ENCODE assay signal across 11 cellular contexts in genomic region chr3:39321574-39321983, GRCh38. TPM values are rescaled to one million over a fixed set of nuclear protein-coding genes. Genes with fewer than 3 reads are reported as not detected.
DNase-seq lines count a peak whose midpoint lies in the region; ATAC-seq and TF ChIP-seq lines count a peak whose summit lies in the region.
"Not testable (repeated sequence)": the region's sequence is repeated elsewhere in the genome, so short reads cannot be mapped to it uniquely, and the experiment has no call there.
"Had no signal": no experiment of that assay in that cellular context is flagged by ENCODE, and none has a peak within 500 bp of the region (broad histone marks: within the 10 kb centered on the region; RNA-seq: fewer than 3 reads in every experiment).

No MANE protein-coding gene starts in this region.

- TF ChIP-seq CTCF in HFF-Myc (IDR thresholded peaks at IDR 0.05; ENCODE audit: low read depth, low read length, missing control alignments), result not testable (repeated sequence)

- H3K4me3 Mint-ChIP-seq in activated CD4-positive, alpha-beta T cell treated with anti-CD3 and anti-CD28 coated beads for 36 hours, result not testable (repeated sequence)
- peak overlapping the region in 1 of 2 donors; percentile 44 for H3K4me3 Mint-ChIP-seq in activated T-cell treated with anti-CD3 and anti-CD28 coated beads, Interleukin-2, amount 50 U/mL, for 72 hours

- H3K27me3 Mint-ChIP-seq in activated CD4-positive, alpha-beta T cell treated with anti-CD3 and anti-CD28 coated beads for 36 hours; activated T-cell treated with anti-CD3 and anti-CD28 coated beads, Interleukin-2, amount 50 U/mL, for 72 hours (ENCODE audit: low read depth): not testable (repeated sequence)

- H3K36me3 Mint-ChIP-seq in activated CD4-positive, alpha-beta T cell treated with anti-CD3 and anti-CD28 coated beads for 36 hours (ENCODE audit: low read depth); activated T-cell treated with anti-CD3 and anti-CD28 coated beads, Interleukin-2, amount 50 U/mL, for 72 hours (ENCODE audit: insufficient read depth in 2 of 2): not testable (repeated sequence)

- intact Hi-C loops in activated CD4-positive, alpha-beta T cell treated with anti-CD3 and anti-CD28 coated beads for 36 hours (cut with DNase I, micrococcal nuclease), result not testable (repeated sequence)

- peaks cover 36% of the 10 kb centered on the region for H3K4me1 Mint-ChIP-seq in activated CD4-positive, alpha-beta T cell treated with anti-CD3 and anti-CD28 coated beads for 36 hours
- H3K4me1 Mint-ChIP-seq in activated T-cell treated with anti-CD3 and anti-CD28 coated beads, Interleukin-2, amount 50 U/mL, for 72 hours (ENCODE audit: low read depth), result peaks cover 48% of the 10 kb centered on the region

- H3K9me3 Mint-ChIP-seq in activated CD4-positive, alpha-beta T cell treated with anti-CD3 and anti-CD28 coated beads for 36 hours (ENCODE audit: low read depth); activated T-cell treated with anti-CD3 and anti-CD28 coated beads, Interleukin-2, amount 50 U/mL, for 72 hours: not testable (repeated sequence)

- POLR2A ChIA-PET in activated CD4-positive, alpha-beta T cell treated with anti-CD3 and anti-CD28 coated beads for 36 hours (lab: Charles Lee), result not testable (repeated sequence)

- DNase-seq in EH (ENCODE audit: low read depth), result peak; percentile 22
- peak; percentile 9 for DNase-seq in HFF-Myc (ENCODE audit: extremely low read depth, low read depth)
- DNase-seq in M059J (ENCODE audit: low read depth), result peak; percentile 60
- DNase-seq in OCI-M1 (lab: John Stamatoyannopoulos, UW), result peak; percentile 88
- DNase-seq in activated CD4-positive, alpha-beta T cell treated with anti-CD3 and anti-CD28 coated beads for 36 hours, result peak; percentile 20
- DNase-seq in activated T-cell treated with anti-CD3 and anti-CD28 coated beads, Interleukin-2, amount 50 U/mL, for 72 hours, result peak; percentile 9 to 15
- peak; percentile 40 to 74 for DNase-seq in erythroblast (lab: John Stamatoyannopoulos, UW)
- not testable (repeated sequence) for DNase-seq in stimulated activated naive CD8-positive, alpha-beta T cell treated with anti-CD3 and anti-CD28 coated beads, Interleukin-15, Interleukin-2, amounts not matched to agents 100 U/mL and 50 U/mL, for 24 hours

- CTCF ChIA-PET in activated CD4-positive, alpha-beta T cell treated with anti-CD3 and anti-CD28 coated beads for 36 hours (lab: Charles Lee), result interaction anchor here (0.6 to 1.2 kb wide), 4 partner anchors 15 to 120 kb away, joined by 3 read pairs; no protein-coding TSS in a partner anchor

- not testable (repeated sequence) for TF ChIP-seq POLR2A in erythroblast (IDR thresholded peaks at IDR 0.05; ENCODE audit: low read length)

- peak; percentile 46 for ATAC-seq in activated CD4-positive, alpha-beta T cell treated with anti-CD3 and anti-CD28 coated beads for 36 hours
- ATAC-seq in activated T-cell treated with anti-CD3 and anti-CD28 coated beads, Interleukin-2, amount 50 U/mL, for 72 hours (replicated peaks in 1 of 2), result peak; percentile 42 to 59
- ATAC-seq in stimulated activated naive CD8-positive, alpha-beta T cell treated with anti-CD3 and anti-CD28 coated beads, Interleukin-15, Interleukin-2, amounts not matched to agents 100 U/mL and 50 U/mL, for 24 hours, result peak; percentile 74

- H3K27ac Mint-ChIP-seq in activated CD4-positive, alpha-beta T cell treated with anti-CD3 and anti-CD28 coated beads for 36 hours; activated T-cell treated with anti-CD3 and anti-CD28 coated beads, Interleukin-2, amount 50 U/mL, for 72 hours: not testable (repeated sequence)

- not testable (repeated sequence) for H3K4me3 ChIP-seq in HFF-Myc (replicated peaks; ENCODE audit: low read depth, low read length)

RNA-seq across cellular contexts. Expression of gene CCR8, which starts 7.9 kb away (rescaled TPM):
- not detected in 2 replicates for total RNA-seq in M059J (2014; rRNA removed; shearing (Covaris generic))
- total RNA-seq in activated CD4-positive, alpha-beta T cell treated with anti-CD3 and anti-CD28 coated beads for 36 hours, result under 1 TPM; 0.75 to 0.77 TPM
- total RNA-seq in activated T-cell treated with anti-CD3 and anti-CD28 coated beads, Interleukin-2, amount 50 U/mL, for 72 hours, result 1 to 10 TPM; 1.2 to 1.7 TPM
- total RNA-seq: IMR-90, SJSA1 had no signal

RNA-seq across cellular contexts. Expression of gene CX3CR1, which starts 41.7 kb away (rescaled TPM):
- total RNA-seq in M059J (2014; rRNA removed; shearing (Covaris generic)), result 0.02 TPM in 1 of 2 replicates, not detected in the other
- under 1 TPM; 0.14 to 0.16 TPM for total RNA-seq in activated CD4-positive, alpha-beta T cell treated with anti-CD3 and anti-CD28 coated beads for 36 hours
- total RNA-seq in activated T-cell treated with anti-CD3 and anti-CD28 coated beads, Interleukin-2, amount 50 U/mL, for 72 hours, result 1 to 10 TPM in 1 of 2 donors, under 1 TPM in 1; 0.79 to 2.7 TPM
- total RNA-seq: H9, IMR-90, SJSA1 had no signal
